ENCODE assay signal across 26 cellular contexts in the genomic region with DNA sequence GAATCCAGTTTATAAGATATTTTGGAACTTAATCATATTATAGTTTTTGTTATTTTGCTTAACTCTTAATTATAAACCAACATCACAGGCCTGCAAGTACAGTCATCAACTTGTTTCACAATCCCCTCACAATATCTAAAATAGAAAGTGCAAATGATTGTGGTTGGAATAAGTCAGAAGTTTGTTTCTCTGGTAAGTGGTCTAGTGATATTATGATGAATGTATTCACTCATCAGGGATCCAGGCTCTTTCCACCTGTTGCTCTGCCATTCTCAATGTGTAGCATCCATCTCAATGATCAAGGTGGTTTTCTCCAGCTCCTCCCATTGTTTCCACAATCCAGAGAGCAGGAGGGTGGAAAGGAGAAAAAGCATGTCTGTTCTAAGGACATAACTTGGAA. TPM values are rescaled to one million over a fixed set of nuclear protein-coding genes. Genes with fewer than 3 reads are reported as not detected.
DNase-seq lines count a peak whose midpoint lies in the region; ATAC-seq and TF ChIP-seq lines count a peak whose summit lies in the region.
"Had no signal": no experiment of that assay in that cellular context is flagged by ENCODE, and none has a peak within 500 bp of the region (broad histone marks: within the 10 kb centered on the region; RNA-seq: fewer than 3 reads in every experiment).

No MANE protein-coding gene starts in this region.

- no peak overlapping the region for H2AFZ ChIP-seq in Karpas-422 (ENCODE audit: low read length)

- H3K4me2 ChIP-seq in Karpas-422 (ENCODE audit: low read depth, low read length, poor library complexity, severe bottlenecking) = no peak overlapping the region
- H3K4me2 ChIP-seq: BLaER1 treated with 17β-estradiol and CSF1 and Interleukin-3, amounts not matched to agents 10 nM and 100 nM had no signal

- peaks cover 14% of the 10 kb centered on the region for H3K27me3 Mint-ChIP-seq in activated naive CD8-positive, alpha-beta T cell treated with anti-CD3 and anti-CD28 coated beads, Interleukin-2, amount 50 U/mL, for 24 hours
- H3K27me3 Mint-ChIP-seq in natural killer cell treated with Interleukin-12 subunit alpha and Interleukin-12 subunit beta and Interleukin-15 and Interleukin-18, amount 100 ng/mL, for 72 hours = peaks cover 0 to 4% of the 10 kb centered on the region in 2 donors

- no peaks in the 10 kb centered on the region for H3K9me2 ChIP-seq in Karpas-422 (replicated peaks; ENCODE audit: insufficient read depth, low read length)

- POLR2A ChIA-PET in GM10248 (lab: Yijun Ruan, JAX) = no interaction called here

- no peak overlapping the region for H3K27ac Mint-ChIP-seq in activated naive CD8-positive, alpha-beta T cell treated with anti-CD3 and anti-CD28 coated beads, Interleukin-2, amount 50 U/mL, for 24 hours
- no peak overlapping the region for H3K27ac Mint-ChIP-seq in natural killer cell treated with Interleukin-12 subunit alpha and Interleukin-12 subunit beta and Interleukin-15 and Interleukin-18, amount 100 ng/mL, for 72 hours
- H3K27ac Mint-ChIP-seq: activated naive CD4-positive, alpha-beta T cell treated with anti-CD3 and anti-CD28 coated beads for 36 hours; nephron progenitor cell had no signal

- no peaks in the 10 kb centered on the region for H3K27me3 ChIP-seq in Karpas-422 (ENCODE audit: low read length)
- H3K27me3 ChIP-seq: ascending aorta; BLaER1 treated with 17β-estradiol and CSF1 and Interleukin-3, amounts not matched to agents 10 nM and 100 nM; esophagus squamous epithelium; uterus had no signal

- CTCF ChIA-PET in GM10248 (lab: Yijun Ruan, JAX) = no interaction called here

- H3K36me3 Mint-ChIP-seq in activated naive CD8-positive, alpha-beta T cell treated with anti-CD3 and anti-CD28 coated beads, Interleukin-2, amount 50 U/mL, for 24 hours (ENCODE audit: low read depth) = no peaks in the 10 kb centered on the region
- no peaks in the 10 kb centered on the region for H3K36me3 Mint-ChIP-seq in natural killer cell treated with Interleukin-12 subunit alpha and Interleukin-12 subunit beta and Interleukin-15 and Interleukin-18, amount 100 ng/mL, for 72 hours

- no peak overlapping the region for H3K9ac ChIP-seq in Karpas-422 (ENCODE audit: low read length)
- H3K9ac ChIP-seq: BLaER1 treated with 17β-estradiol and CSF1 and Interleukin-3, amounts not matched to agents 10 nM and 100 nM had no signal

- no peaks in the 10 kb centered on the region for H3K4me1 ChIP-seq in Karpas-422 (ENCODE audit: low read length)
- H3K4me1 ChIP-seq: ascending aorta; BLaER1 treated with 17β-estradiol and CSF1 and Interleukin-3, amounts not matched to agents 10 nM and 100 nM; esophagus squamous epithelium; uterus had no signal

- peak overlapping the region; percentile 14 for H3K4me3 Mint-ChIP-seq in activated naive CD8-positive, alpha-beta T cell treated with anti-CD3 and anti-CD28 coated beads, Interleukin-2, amount 50 U/mL, for 24 hours
- H3K4me3 Mint-ChIP-seq in natural killer cell treated with Interleukin-12 subunit alpha and Interleukin-12 subunit beta and Interleukin-15 and Interleukin-18, amount 100 ng/mL, for 72 hours = no peak overlapping the region
- H3K4me3 Mint-ChIP-seq: activated naive CD4-positive, alpha-beta T cell treated with anti-CD3 and anti-CD28 coated beads for 36 hours; nephron progenitor cell had no signal

- H3K9me3 ChIP-seq in Karpas-422 (ENCODE audit: low read length) = no peaks in the 10 kb centered on the region
- H3K9me3 ChIP-seq: ascending aorta, esophagus squamous epithelium, uterus had no signal

- no peak for TF ChIP-seq CTCF in GM10248 (IDR thresholded peaks at IDR 0.05; ENCODE audit: control extremely low read depth, extremely low read depth, low read depth, missing control alignments)

- H3K36me3 ChIP-seq in Karpas-422 (ENCODE audit: insufficient read depth, low read length) = no peaks in the 10 kb centered on the region
- H3K36me3 ChIP-seq: ascending aorta; BLaER1 treated with 17β-estradiol and CSF1 and Interleukin-3, amounts not matched to agents 10 nM and 100 nM; esophagus squamous epithelium; uterus had no signal

- ATAC-seq in GM18858 (IDR thresholded peaks at IDR 0.05; ENCODE audit: unreplicated experiment) (peak; percentile 41), HG03095 (IDR thresholded peaks at IDR 0.05; ENCODE audit: unreplicated experiment) (peak; percentile 50)
- ATAC-seq in activated naive CD8-positive, alpha-beta T cell treated with anti-CD3 and anti-CD28 coated beads, Interleukin-2, amount 50 U/mL, for 24 hours = peak; percentile 80
- no peak for ATAC-seq in natural killer cell treated with Interleukin-12 subunit alpha and Interleukin-12 subunit beta and Interleukin-15 and Interleukin-18, amount 100 ng/mL, for 72 hours
- ATAC-seq: Right ventricle myocardium inferior had no signal

- H4K20me1 ChIP-seq in Karpas-422 (ENCODE audit: insufficient read depth, low read depth, low read length) = no peaks in the 10 kb centered on the region
- H4K20me1 ChIP-seq: BLaER1 treated with 17β-estradiol and CSF1 and Interleukin-3, amounts not matched to agents 10 nM and 100 nM had no signal

- H3K79me2 ChIP-seq in Karpas-422 (ENCODE audit: low read length) = no peaks in the 10 kb centered on the region

- DNase-seq in GM10248 (ENCODE audit: extremely low spot score) (peak; percentile 7), cerebellar cortex (ENCODE audit: low spot score) (no peak), NCI-H2081 (lab: John Stamatoyannopoulos, UW) (no peak), Karpas-422 (no peak)
- no peak for DNase-seq in activated naive CD8-positive, alpha-beta T cell treated with anti-CD3 and anti-CD28 coated beads, Interleukin-2, amount 50 U/mL, for 24 hours
- no peak for DNase-seq in natural killer cell treated with Interleukin-12 subunit alpha and Interleukin-12 subunit beta and Interleukin-15 and Interleukin-18, amount 100 ng/mL, for 72 hours (ENCODE audit: low spot score)
- DNase-seq: activated CD4-positive, alpha-beta T cell treated with anti-CD3 and anti-CD28 coated beads for 48 hours; activated naive CD4-positive, alpha-beta T cell treated with anti-CD3 and anti-CD28 coated beads for 36 hours; effector memory CD4-positive, alpha-beta T cell; EL; esophagus squamous epithelium; NCI-H1417 treated with DMSO at 0.1 percent for 48 hours; NCI-H2171 treated with DMSO at 0.1 percent for 48 hours; nephron progenitor cell; posterior cingulate gyrus; uterus had no signal

- H3K27ac ChIP-seq in Karpas-422 (ENCODE audit: low read length) = no peak overlapping the region
- H3K27ac ChIP-seq: ascending aorta; BLaER1 treated with 17β-estradiol and CSF1 and Interleukin-3, amounts not matched to agents 10 nM and 100 nM; esophagus squamous epithelium; uterus had no signal

- no peak overlapping the region for H3K4me3 ChIP-seq in Karpas-422 (ENCODE audit: low read length)
- H3K4me3 ChIP-seq: ascending aorta; BLaER1 treated with 17β-estradiol and CSF1 and Interleukin-3, amounts not matched to agents 10 nM and 100 nM; esophagus squamous epithelium; uterus had no signal

- H3K4me1 Mint-ChIP-seq in activated naive CD8-positive, alpha-beta T cell treated with anti-CD3 and anti-CD28 coated beads, Interleukin-2, amount 50 U/mL, for 24 hours = peaks cover 11% of the 10 kb centered on the region
- no peaks in the 10 kb centered on the region for H3K4me1 Mint-ChIP-seq in natural killer cell treated with Interleukin-12 subunit alpha and Interleukin-12 subunit beta and Interleukin-15 and Interleukin-18, amount 100 ng/mL, for 72 hours (ENCODE audit: low read depth in 2 of 2)
- H3K4me1 Mint-ChIP-seq: nephron progenitor cell had no signal

- no peaks in the 10 kb centered on the region for H3K9me3 Mint-ChIP-seq in activated naive CD8-positive, alpha-beta T cell treated with anti-CD3 and anti-CD28 coated beads, Interleukin-2, amount 50 U/mL, for 24 hours
- no peaks in the 10 kb centered on the region for H3K9me3 Mint-ChIP-seq in natural killer cell treated with Interleukin-12 subunit alpha and Interleukin-12 subunit beta and Interleukin-15 and Interleukin-18, amount 100 ng/mL, for 72 hours
- H3K9me3 Mint-ChIP-seq: activated naive CD4-positive, alpha-beta T cell treated with anti-CD3 and anti-CD28 coated beads for 36 hours; nephron progenitor cell had no signal

RNA-seq across cellular contexts. Expression of gene OPN5, which starts 54.2 kb away (rescaled TPM):
- not detected in 2 replicates for total RNA-seq in Karpas-422 (2014; rRNA removed; shearing (Covaris generic); ENCODE audit: low replicate concordance)
- not detected for total RNA-seq in natural killer cell treated with Interleukin-12 subunit alpha and Interleukin-12 subunit beta and Interleukin-15 and Interleukin-18, amount 100 ng/mL, for 72 hours
- total RNA-seq: A673; activated naive CD4-positive, alpha-beta T cell treated with anti-CD3 and anti-CD28 coated beads for 36 hours; ascending aorta; esophagus squamous epithelium; glomerular endothelial cell; mesenteric fat pad; OCI-LY7; Right ventricle myocardium inferior; skeletal muscle tissue; uterus had no signal

Comparison
In these comparisons a context has a peak if more than half of its experiments do, and no peak if none do; other contexts are left out.
1. ATAC-seq: peak in GM18858 (single experiment), HG03095 (single experiment) and activated naive CD8-positive, alpha-beta T cell treated with anti-CD3 and anti-CD28 coated beads, Interleukin-2, amount 50 U/mL, for 24 hours (single experiment); none in natural killer cell treated with Interleukin-12 subunit alpha and Interleukin-12 subunit beta and Interleukin-15 and Interleukin-18, amount 100 ng/mL, for 72 hours (0 of 2).